8 cellular contexts compared by ENCODE assay signal in the genomic region with DNA sequence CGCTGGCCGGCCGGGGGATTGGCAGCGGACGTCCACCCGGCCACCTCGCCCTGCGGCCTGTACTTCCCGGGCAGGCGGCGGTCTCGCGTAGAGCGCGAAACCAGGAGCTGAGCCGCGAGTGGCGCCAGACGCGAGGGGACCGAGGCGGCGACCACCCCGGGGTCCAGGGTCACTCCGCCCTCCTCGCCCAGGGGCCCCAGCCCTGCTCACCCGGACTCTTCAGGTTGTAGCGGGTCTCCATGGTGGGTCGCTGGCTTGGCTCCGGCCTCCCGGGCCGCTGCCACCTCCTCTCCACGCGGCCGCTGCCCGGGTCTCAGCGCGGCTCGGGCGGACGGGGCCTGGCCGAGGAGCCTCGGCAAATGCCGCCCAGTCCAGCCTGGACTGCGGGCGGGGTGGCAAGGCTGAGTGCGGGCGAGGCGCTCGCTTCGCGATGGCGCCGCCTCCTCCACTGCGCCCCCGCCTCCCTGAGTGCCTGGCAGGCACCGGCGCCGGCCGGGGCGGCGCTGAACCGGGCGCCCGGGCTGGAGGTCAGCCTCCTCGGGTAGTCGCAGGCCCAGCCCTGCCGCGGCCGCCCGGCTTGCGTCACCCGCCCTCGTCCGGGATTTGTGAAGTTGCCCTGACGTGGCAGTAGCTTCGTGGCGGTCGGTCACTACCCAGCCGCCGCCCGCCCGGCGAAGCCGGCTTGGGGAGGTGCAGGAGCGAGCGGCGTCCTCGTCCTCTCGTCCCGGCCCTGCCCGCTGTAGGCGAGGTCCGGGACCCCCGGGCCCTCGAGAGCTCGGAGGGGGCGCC. TPM values are rescaled to one million over a fixed set of nuclear protein-coding genes. Genes with fewer than 3 reads are reported as not detected.
DNase-seq lines count a peak whose midpoint lies in the region; ATAC-seq and TF ChIP-seq lines count a peak whose summit lies in the region.

A gene with protein sequence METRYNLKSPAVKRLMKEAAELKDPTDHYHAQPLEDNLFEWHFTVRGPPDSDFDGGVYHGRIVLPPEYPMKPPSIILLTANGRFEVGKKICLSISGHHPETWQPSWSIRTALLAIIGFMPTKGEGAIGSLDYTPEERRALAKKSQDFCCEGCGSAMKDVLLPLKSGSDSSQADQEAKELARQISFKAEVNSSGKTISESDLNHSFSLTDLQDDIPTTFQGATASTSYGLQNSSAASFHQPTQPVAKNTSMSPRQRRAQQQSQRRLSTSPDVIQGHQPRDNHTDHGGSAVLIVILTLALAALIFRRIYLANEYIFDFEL (minus strand): TSS at position 394 of the 789 bp plus-strand sequence. CDS start 153 bp downstream, at position 241.

- H3K4me3 ChIP-seq in RWPE2 (ENCODE audit: severe bottlenecking) (peak within 1 kb of the TSS; percentile 58), fibroblast of villous mesenchyme (ENCODE audit: low read depth, low read length) (peak within 1 kb of the TSS; percentile 98), stomach (peak within 1 kb of the TSS; percentile 62 to 82 (median 66))

- peak within 1 kb of the TSS; percentile 94 for H3K27ac Mint-ChIP-seq in neural crest cell (ENCODE audit: unreplicated experiment)

- H3K27me3 Mint-ChIP-seq in neural crest cell (ENCODE audit: low read depth), result peaks cover 1% of the 10 kb centered on the region

- H3K9me3 ChIP-seq in RWPE2 (ENCODE audit: severe bottlenecking), result no peaks in the 10 kb centered on the region
- H3K9me3 ChIP-seq in stomach, result no peaks in the 10 kb centered on the region

- no peaks in the 10 kb centered on the region for H3K9me3 Mint-ChIP-seq in neural crest cell

- H3K27me3 ChIP-seq in RWPE2 (ENCODE audit: insufficient read depth, poor library complexity, severe bottlenecking) (no peaks in the 10 kb centered on the region), stomach (no peaks in the 10 kb centered on the region)

- no peak for TF ChIP-seq EP300 in stomach (IDR thresholded peaks at IDR 0.05)

- H3K36me3 Mint-ChIP-seq in neural crest cell (ENCODE audit: low read depth), result no peaks in the 10 kb centered on the region

- peak; percentile 72 for DNase-seq in COR-L47 (lab: John Stamatoyannopoulos, UW)
- DNase-seq in HT1080 (ENCODE audit: low read depth), result peak; percentile 82
- peak; percentile 85 for DNase-seq in RWPE2 (ENCODE audit: low spot score)
- DNase-seq in activated gamma-delta T cell treated with Interleukin-2 at 50 U/mL for 16 hours, result peak; percentile 70
- peak; percentile 97 for DNase-seq in fibroblast of villous mesenchyme (ENCODE audit: low read depth)
- peak; percentile 82 for DNase-seq in neural crest cell (ENCODE audit: low read depth, low spot score)
- peak; percentile 96 for DNase-seq in stomach

- H3K4me1 ChIP-seq in RWPE2 (ENCODE audit: insufficient read depth, poor library complexity, severe bottlenecking) (peaks cover 10% of the 10 kb centered on the region), stomach (peaks cover 17 to 56% (median 45%) of the 10 kb centered on the region in 4 donors)

- peak in 1 of 4 donors; percentile 61 for TF ChIP-seq POLR2A in stomach (IDR thresholded peaks at IDR 0.05)

- peaks cover 53% of the 10 kb centered on the region for H3K4me1 Mint-ChIP-seq in neural crest cell

- peak within 1 kb of the TSS; percentile 97 for H3K4me3 Mint-ChIP-seq in neural crest cell

- ATAC-seq in GM19463 (IDR thresholded peaks at IDR 0.05; ENCODE audit: unreplicated experiment) (peak; percentile 58), RWPE2 (ENCODE audit: low read depth) (peak; percentile 89)

- H3K36me3 ChIP-seq in RWPE2 (ENCODE audit: low read depth), result no peaks in the 10 kb centered on the region
- H3K36me3 ChIP-seq in stomach, result no peaks in the 10 kb centered on the region

- peak within 1 kb of the TSS; percentile 47 for H3K27ac ChIP-seq in RWPE2 (ENCODE audit: poor library complexity, severe bottlenecking)
- peak within 1 kb of the TSS; percentile 97 to 99 (median 99) for H3K27ac ChIP-seq in stomach

- WGBS in stomach, 5 donors, result 0 to 1% (median 0%) methylated on average over 10 to 98 of the region's 98 CpGs

- TF ChIP-seq CTCF in RWPE2 (IDR thresholded peaks at IDR 0.05; ENCODE audit: poor library complexity, severe bottlenecking), result no peak
- TF ChIP-seq CTCF in fibroblast of villous mesenchyme (IDR thresholded peaks at IDR 0.05; ENCODE audit: insufficient read depth, low read depth, low read length), result no peak
- TF ChIP-seq CTCF in neural crest cell (conservative IDR thresholded peaks at IDR 0.05), result peak; percentile 21
- TF ChIP-seq CTCF in stomach (IDR thresholded peaks at IDR 0.05), result no peak

- intact Hi-C loops in stomach (cut with DNase I; ENCODE audit: low total_unique reads), result no loop called here

RNA-seq across cellular contexts. Expression of the gene that starts here (rescaled TPM):
- 21.2 and 25.1 TPM in 2 replicates for total RNA-seq in HT1080 (2014; rRNA removed; shearing (Covaris generic))
- polyA plus RNA-seq in HT1080 (2015; cell fraction: cytosol; rRNA removed), result 37.6 and 43.2 TPM in 2 replicates
- 16.1 and 17.5 TPM in 2 replicates for polyA plus RNA-seq in HT1080 (2015; cell fraction: nucleus; rRNA removed)
- total RNA-seq in fibroblast of villous mesenchyme (47.7 and 54.4 TPM in 2 replicates), neural crest cell (34.1 and 36.8 TPM in 2 replicates), stomach (10 to 100 TPM in 4 of 5 donors, 1 to 10 TPM in 1; 5.2 to 58.6 (median 12.5) TPM)
- polyA plus RNA-seq in stomach, result 10 to 100 TPM; 17.7 to 48.7 (median 30.3) TPM

Comparison
In these comparisons a context has a peak if more than half of its experiments do, and no peak if none do; other contexts are left out.
1. Peak in every context shown above with its lines: DNase-seq, ATAC-seq, H3K4me3 ChIP-seq and H3K27ac ChIP-seq.